ENCODE assay signal across 11 cellular contexts in the genomic region with DNA sequence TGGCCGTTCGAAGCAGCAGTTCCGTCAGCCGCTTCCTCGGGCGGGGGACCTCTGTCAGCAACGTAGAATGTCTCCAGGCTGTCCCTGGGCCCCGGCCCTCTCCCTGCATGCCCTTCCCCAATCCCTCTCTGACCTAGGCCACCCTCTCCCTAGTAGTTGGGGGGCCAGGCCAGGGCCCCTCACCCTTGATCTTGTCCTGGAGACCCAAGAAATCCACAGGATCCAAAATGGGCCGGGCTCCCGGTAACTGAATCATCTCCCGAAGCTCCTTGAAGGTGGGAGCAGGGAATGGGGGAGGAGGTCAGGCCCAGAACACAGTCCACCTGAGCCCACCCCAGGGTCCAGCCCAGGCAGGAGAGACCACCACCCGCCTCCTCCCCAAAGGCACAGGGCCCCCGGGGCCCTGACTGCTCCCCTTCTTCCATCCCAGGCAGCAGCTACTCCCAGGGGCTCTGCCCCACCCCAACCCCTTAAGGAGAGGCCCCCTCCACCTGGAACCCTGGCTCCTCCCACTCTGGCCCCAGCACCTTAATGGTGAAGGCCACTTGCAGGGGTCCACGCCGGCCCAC. TPM values are rescaled to one million over a fixed set of nuclear protein-coding genes. Genes with fewer than 3 reads are reported as not detected.
DNase-seq lines count a peak whose midpoint lies in the region; ATAC-seq and TF ChIP-seq lines count a peak whose summit lies in the region.
"Had no signal": no experiment of that assay in that cellular context is flagged by ENCODE, and none has a peak within 500 bp of the region (broad histone marks: within the 10 kb centered on the region; RNA-seq: fewer than 3 reads in every experiment).

No MANE protein-coding gene starts in this region.

- DNase-seq in left ventricle myocardium superior (no peak), cardiac septum (ENCODE audit: low spot score) (no peak), psoas muscle (no peak)
- DNase-seq: NCI-H524 treated with DMSO at 0.1 percent for 48 hours had no signal

- no peaks in the 10 kb centered on the region for H3K9me3 Mint-ChIP-seq in stimulated activated memory B cell treated with anti-CD40 and anti-IgM and Interleukin-4, amounts not matched to agents 10 μg/mL and 1 μg/mL and 100 μg/mL, for 72 hours

- H3K4me3 ChIP-seq in psoas muscle = no peak overlapping the region

- H3K27ac Mint-ChIP-seq in stimulated activated memory B cell treated with anti-CD40 and anti-IgM and Interleukin-4, amounts not matched to agents 10 μg/mL and 1 μg/mL and 100 μg/mL, for 72 hours = peak overlapping the region; percentile 2

- H3K36me3 ChIP-seq in psoas muscle (ENCODE audit: insufficient read depth in 1 of 2, low read depth in 1 of 2) = no peaks in the 10 kb centered on the region

- no peak overlapping the region for H3K4me3 Mint-ChIP-seq in stimulated activated memory B cell treated with anti-CD40 and anti-IgM and Interleukin-4, amounts not matched to agents 10 μg/mL and 1 μg/mL and 100 μg/mL, for 72 hours
- H3K4me3 Mint-ChIP-seq: CD14-positive monocyte had no signal

- peaks cover 3 to 26% (median 19%) of the 10 kb centered on the region in 3 donors for H3K27me3 ChIP-seq in psoas muscle (ENCODE audit: insufficient read depth in 3 of 3, low read length in 2 of 3)

- H3K36me3 Mint-ChIP-seq in stimulated activated memory B cell treated with anti-CD40 and anti-IgM and Interleukin-4, amounts not matched to agents 10 μg/mL and 1 μg/mL and 100 μg/mL, for 72 hours = no peaks in the 10 kb centered on the region

- peak; percentile 2 for ATAC-seq in left ventricle myocardium superior
- no peak for ATAC-seq in stimulated activated memory B cell treated with anti-CD40 and anti-IgM and Interleukin-4, amounts not matched to agents 10 μg/mL and 1 μg/mL and 100 μg/mL, for 72 hours
- no peak for ATAC-seq in psoas muscle

- no peak overlapping the region for H3K27ac ChIP-seq in psoas muscle

- 91 to 92% (median 92%) methylated on average over 15 of the region's 15 CpGs for WGBS in psoas muscle, 3 donors

- intact Hi-C loops in left ventricle myocardium superior (cut with micrococcal nuclease) (loop anchor here (5.0 kb wide), 1 partner anchor 72 kb away; no protein-coding TSS in a partner anchor), cardiac septum (cut with DNase I) (loop anchor here (1.0 to 2.0 kb wide), 3 partner anchors 22 to 120 kb away; no protein-coding TSS in a partner anchor), psoas muscle (cut with DNase I) (loop anchor here in 1 of 2 donors (1.0 kb wide), 1 partner anchor 120 kb away; no protein-coding TSS in a partner anchor)

- H3K27me3 Mint-ChIP-seq in stimulated activated memory B cell treated with anti-CD40 and anti-IgM and Interleukin-4, amounts not matched to agents 10 μg/mL and 1 μg/mL and 100 μg/mL, for 72 hours = peaks cover 42% of the 10 kb centered on the region

- peaks cover 18% of the 10 kb centered on the region for H3K4me1 ChIP-seq in psoas muscle

- peaks cover 32% of the 10 kb centered on the region for H3K4me1 Mint-ChIP-seq in stimulated activated memory B cell treated with anti-CD40 and anti-IgM and Interleukin-4, amounts not matched to agents 10 μg/mL and 1 μg/mL and 100 μg/mL, for 72 hours

- TF ChIP-seq CTCF in psoas muscle (IDR thresholded peaks at IDR 0.05) = no peak

- H3K9me3 ChIP-seq in psoas muscle = no peaks in the 10 kb centered on the region
- H3K9me3 ChIP-seq: Caco-2, SK-N-SH had no signal

RNA-seq across cellular contexts. Expression of a gene that starts 4.7 kb away (rescaled TPM):
- total RNA-seq in left ventricle myocardium superior = 0.52 TPM
- 0.70 TPM for total RNA-seq in cardiac septum
- total RNA-seq in psoas muscle = under 1 TPM; 0.20 to 0.74 (median 0.37) TPM
- under 1 TPM; 0.06 to 0.40 (median 0.10) TPM for polyA plus RNA-seq in psoas muscle
- polyA plus RNA-seq: CD14-positive monocyte had no signal

RNA-seq across cellular contexts. Expression of a gene that starts 8.4 kb away (rescaled TPM):
- total RNA-seq in left ventricle myocardium superior (4.5 TPM), cardiac septum (3.9 TPM), psoas muscle (1 to 10 TPM; 3.0 to 7.9 (median 4.2) TPM)
- polyA plus RNA-seq in psoas muscle = 1 to 10 TPM; 3.4 to 4.7 (median 3.7) TPM

RNA-seq across cellular contexts. Expression of a gene that starts 29.1 kb away (rescaled TPM):
- not detected for total RNA-seq in left ventricle myocardium superior
- total RNA-seq in cardiac septum = not detected
- total RNA-seq in psoas muscle = not detected
- polyA plus RNA-seq in psoas muscle = under 1 TPM in 1 of 3 donors, not detected in 2; 0.01 TPM
- total RNA-seq: G401, PC-3 had no signal
- polyA plus RNA-seq: CD14-positive monocyte, SK-N-SH had no signal

RNA-seq across cellular contexts. Expression of a gene that starts 58.7 kb away (rescaled TPM):
- total RNA-seq in left ventricle myocardium superior (not detected), cardiac septum (not detected), psoas muscle (not detected)
- not detected for polyA plus RNA-seq in psoas muscle
- polyA plus RNA-seq: CD14-positive monocyte, HepG2, SK-N-SH had no signal

RNA-seq across cellular contexts. Expression of a gene that starts 59.7 kb away (rescaled TPM):
- total RNA-seq in left ventricle myocardium superior (not detected), cardiac septum (not detected), psoas muscle (not detected)
- polyA plus RNA-seq in psoas muscle = not detected
- total RNA-seq: Caco-2, G401, HepG2, PC-3 had no signal
- polyA plus RNA-seq: CD14-positive monocyte, HepG2, SK-N-SH had no signal
